Comparison of ENCODE assay signal across 8 cellular contexts in genomic region chr16:69796285-69797118, GRCh38. TPM values are rescaled to one million over a fixed set of nuclear protein-coding genes. Genes with fewer than 3 reads are reported as not detected.
DNase-seq lines count a peak whose midpoint lies in the region; ATAC-seq and TF ChIP-seq lines count a peak whose summit lies in the region.

No MANE protein-coding gene starts in this region.

- H3K4me3 Mint-ChIP-seq in WTC11, result peak overlapping the region; percentile 59
- H3K4me3 Mint-ChIP-seq in nephron progenitor cell, result peak overlapping the region; percentile 30

- no peak for DNase-seq in Right ventricle myocardium inferior (ENCODE audit: missing footprints)
- no peak for DNase-seq in cardiac septum (ENCODE audit: low spot score)
- peak; percentile 65 for DNase-seq in M059J (ENCODE audit: low read depth)
- no peak for DNase-seq in WTC11 (ENCODE audit: low spot score)
- peak; percentile 85 for DNase-seq in fibroblast of pulmonary artery (ENCODE audit: low read depth)
- DNase-seq in nephron progenitor cell, result peak; percentile 36
- DNase-seq in NCI-H226, result no peak

- H3K9me3 Mint-ChIP-seq in WTC11 (no peaks in the 10 kb centered on the region), nephron progenitor cell (no peaks in the 10 kb centered on the region)

- peaks cover 3% of the 10 kb centered on the region; the same call in 1 of the 2 replicates for H3K4me1 Mint-ChIP-seq in WTC11
- peaks cover 51% of the 10 kb centered on the region for H3K4me1 Mint-ChIP-seq in nephron progenitor cell

- H3K36me3 Mint-ChIP-seq in WTC11 (peaks cover 18% of the 10 kb centered on the region), nephron progenitor cell (ENCODE audit: low read depth) (peaks cover 14% of the 10 kb centered on the region)

- H3K27ac Mint-ChIP-seq in WTC11 (no peak overlapping the region), nephron progenitor cell (no peak overlapping the region)

- POLR2A ChIA-PET in WTC11 (lab: Charles Lee), result no interaction called here

- CTCF ChIA-PET in WTC11 (lab: Charles Lee), result interaction anchor here (0.6 to 4.2 kb wide), 24 partner anchors 10 to 400 kb away, joined by 3 to 68 read pairs (median 3); partner anchors contain the start of genes NOB1, NQO1 and WWP2

- intact Hi-C loops in Right ventricle myocardium inferior (cut with DNase I) (loop anchor here (1.0 to 2.0 kb wide), 2 partner anchors 64 to 134 kb away; no protein-coding TSS in a partner anchor), cardiac septum (cut with DNase I) (loop anchor here (1.0 to 5.0 kb wide), 2 partner anchors 61 to 134 kb away; no protein-coding TSS in a partner anchor)

- H3K4me3 ChIP-seq in fibroblast of pulmonary artery (replicated peaks; ENCODE audit: low read depth, low read length), result no peak overlapping the region

- H3K27me3 Mint-ChIP-seq in WTC11 (ENCODE audit: low read depth) (no peaks in the 10 kb centered on the region), nephron progenitor cell (ENCODE audit: low read depth, poor library complexity) (peaks cover 2% of the 10 kb centered on the region)

- ATAC-seq in Right ventricle myocardium inferior (peak; percentile 61), WTC11 (peak; percentile 91), GM18519 (IDR thresholded peaks at IDR 0.05; ENCODE audit: low FRiP score, unreplicated experiment) (no peak)

- TF ChIP-seq CTCF in WTC11 (IDR thresholded peaks at IDR 0.05) (peak; percentile 85), fibroblast of pulmonary artery (IDR thresholded peaks at IDR 0.05; ENCODE audit: low read length, missing control alignments) (peak; percentile 85), nephron progenitor cell (IDR thresholded peaks at IDR 0.05) (peak; percentile 94)

TF ChIP-seq in WTC11, 78 proteins besides CTCF, POLR2A, EP300 and RAD21:
- TF ChIP-seq OVOL2 (CRISPR knock-in tag; IDR thresholded peaks at IDR 0.05; ENCODE audit: borderline replicate concordance) (no peak), GRHL2 (CRISPR knock-in tag; IDR thresholded peaks at IDR 0.05; ENCODE audit: insufficient replicate concordance, severe bottlenecking) (no peak), E2F5 (CRISPR knock-in tag; IDR thresholded peaks at IDR 0.05) (no peak), FOXJ3 (CRISPR knock-in tag; IDR thresholded peaks at IDR 0.05; ENCODE audit: borderline replicate concordance) (no peak), USF2 (CRISPR knock-in tag; IDR thresholded peaks at IDR 0.05) (peak; percentile 58)

RNA-seq across cellular contexts. Expression of gene WWP2, which starts 34.4 kb away (rescaled TPM):
- total RNA-seq in Right ventricle myocardium inferior (24.8 TPM), cardiac septum (23.8 TPM), WTC11 (2021) (37.9 to 39.1 TPM (median 39.0 TPM) in 3 replicates)
- 25.0 and 26.5 TPM in 2 replicates for total RNA-seq in M059J (2014; rRNA removed; shearing (Covaris generic))

RNA-seq across cellular contexts. Expression of gene NOB1, which starts 41.8 kb away (rescaled TPM):
- 15.9 TPM for total RNA-seq in Right ventricle myocardium inferior
- 16.1 TPM for total RNA-seq in cardiac septum
- total RNA-seq in M059J (2014; rRNA removed; shearing (Covaris generic)), result 14.9 and 23.5 TPM in 2 replicates
- total RNA-seq in WTC11 (2021), result 80.3 to 88.0 TPM (median 81.7 TPM) in 3 replicates

Comparison
In these comparisons a context has a peak if more than half of its experiments do, and no peak if none do; other contexts are left out.
1. DNase-seq: peak in M059J (single experiment), fibroblast of pulmonary artery (single experiment) and nephron progenitor cell (single experiment); none in Right ventricle myocardium inferior (single experiment), cardiac septum (single experiment), WTC11 (single experiment) and NCI-H226 (single experiment).
2. Peak in every context shown above with its lines, with median percentiles within 50 percentile points of each other: CTCF ChIP-seq.